Comparison of ENCODE assay signal across 29 cellular contexts in genomic region chr3:107297597-107297996, GRCh38.
"Had no signal": no experiment of that assay in that cellular context is flagged by ENCODE, and none has a peak within 500 bp of the region (broad histone marks: within the 10 kb centered on the region; RNA-seq: fewer than 3 reads in every experiment).

No MANE protein-coding gene starts in this region.

- H3K36me3 Mint-ChIP-seq: naive B cell; stimulated activated effector memory CD8-positive, alpha-beta T cell treated with anti-CD3 and anti-CD28 coated beads, Interleukin-12 subunit alpha, Interleukin-12 subunit beta, amount 100 ng/mL, for 72 hours; type B pancreatic cell had no signal

- H3K27ac Mint-ChIP-seq: naive B cell; naive thymus-derived CD8-positive, alpha-beta T cell; natural killer cell treated with Interleukin-12 subunit alpha and Interleukin-12 subunit beta and Interleukin-15 and Interleukin-18, amount 100 ng/mL, for 72 hours; stimulated activated effector memory CD8-positive, alpha-beta T cell treated with anti-CD3 and anti-CD28 coated beads, Interleukin-12 subunit alpha, Interleukin-12 subunit beta, amount 100 ng/mL, for 72 hours; stimulated activated naive B cell treated with anti-CD40 and anti-IgM and Interleukin-4, amounts not matched to agents 10 μg/mL and 1 μg/mL and 100 μg/mL, for 72 hours; stimulated activated naive CD8-positive, alpha-beta T cell treated with anti-CD3 and anti-CD28 coated beads, Interleukin-15, Interleukin-2, amounts not matched to agents 100 ng/mL and 50 ng/mL, for 24 hours; type B pancreatic cell had no signal

- H3K36me3 ChIP-seq: neutrophil, pancreas, prostate gland, right lobe of liver, sigmoid colon, stomach, thoracic aorta, thyroid gland, upper lobe of right lung, uterus had no signal

- H3K27ac ChIP-seq: neutrophil, pancreas, prostate gland, right lobe of liver, sigmoid colon, stomach, thoracic aorta, thyroid gland, tibial nerve, upper lobe of right lung, uterus had no signal

- DNase-seq: naive B cell; naive thymus-derived CD8-positive, alpha-beta T cell; nephron progenitor cell; nucleus accumbens; pancreas; retina; right cardiac atrium; right lobe of liver; sigmoid colon; small intestine; stimulated activated CD4-positive, alpha-beta T cell treated with anti-CD3 and anti-CD28 coated beads, Interleukin-15, amount 100 ng/mL, for 24 hours; stimulated activated CD4-positive, alpha-beta T cell treated with anti-CD3 and anti-CD28 coated beads, Interleukin-2, amount 100 ng/mL, for 24 hours; stimulated activated CD4-positive, alpha-beta T cell treated with anti-CD3 and anti-CD28 coated beads, Interleukin-2, amount 100 ng/mL, for 48 hours; stimulated activated CD4-positive, alpha-beta T cell treated with anti-CD3 and anti-CD28 coated beads, Interleukin-4, amount 100 ng/mL, for 24 hours; stimulated activated naive B cell treated with anti-CD40 and anti-IgM and Interleukin-4, amounts not matched to agents 10 μg/mL and 1 μg/mL and 100 μg/mL, for 72 hours; stimulated activated naive CD4-positive, alpha-beta T cell treated with Interleukin-2 at 50 U/mL for 16 hours; stomach; thyroid gland; upper lobe of right lung; uterus had no signal

- H3K27me3 Mint-ChIP-seq: naive B cell, type B pancreatic cell had no signal

- H3K4me1 Mint-ChIP-seq: naive B cell; naive thymus-derived CD8-positive, alpha-beta T cell; nephron progenitor cell; neural crest cell; stimulated activated effector memory CD8-positive, alpha-beta T cell treated with anti-CD3 and anti-CD28 coated beads, Interleukin-12 subunit alpha, Interleukin-12 subunit beta, amount 100 ng/mL, for 72 hours; stimulated activated naive B cell treated with anti-CD40 and anti-IgM and Interleukin-4, amounts not matched to agents 10 μg/mL and 1 μg/mL and 100 μg/mL, for 72 hours had no signal

- H3K4me3 Mint-ChIP-seq: naive B cell; naive thymus-derived CD8-positive, alpha-beta T cell; natural killer cell treated with Interleukin-12 subunit alpha and Interleukin-12 subunit beta and Interleukin-15 and Interleukin-18, amount 100 ng/mL, for 72 hours; nephron progenitor cell; neural crest cell; stimulated activated effector memory CD8-positive, alpha-beta T cell treated with anti-CD3 and anti-CD28 coated beads, Interleukin-12 subunit alpha, Interleukin-12 subunit beta, amount 100 ng/mL, for 72 hours; stimulated activated naive B cell treated with anti-CD40 and anti-IgM and Interleukin-4, amounts not matched to agents 10 μg/mL and 1 μg/mL and 100 μg/mL, for 72 hours; stimulated activated naive CD8-positive, alpha-beta T cell treated with anti-CD3 and anti-CD28 coated beads, Interleukin-15, Interleukin-2, amounts not matched to agents 100 ng/mL and 50 ng/mL, for 24 hours; type B pancreatic cell had no signal

- H3K27me3 ChIP-seq: neutrophil, pancreas, right lobe of liver, sigmoid colon, stomach, thyroid gland, tibial nerve, upper lobe of right lung, uterus had no signal

- H3K9me3 ChIP-seq: neutrophil, pancreas, prostate gland, right lobe of liver, thoracic aorta, thyroid gland had no signal

- H3K4me1 ChIP-seq: pancreas, prostate gland, right lobe of liver, sigmoid colon, stomach, thyroid gland, tibial nerve, upper lobe of right lung, uterus had no signal

- H3K9me3 Mint-ChIP-seq: stimulated activated naive CD8-positive, alpha-beta T cell treated with anti-CD3 and anti-CD28 coated beads, Interleukin-15, Interleukin-2, amounts not matched to agents 100 ng/mL and 50 ng/mL, for 24 hours had no signal

- H3K4me3 ChIP-seq: pancreas, prostate gland, right lobe of liver, sigmoid colon, stomach, thoracic aorta, thyroid gland, tibial nerve, upper lobe of right lung, uterus had no signal
